6 cellular contexts compared by ENCODE assay signal in genomic region chr1:76724816-76725215, GRCh38.
"Had no signal": no experiment of that assay in that cellular context is flagged by ENCODE, and none has a peak within 500 bp of the region (broad histone marks: within the 10 kb centered on the region; RNA-seq: fewer than 3 reads in every experiment).

No MANE protein-coding gene starts in this region.

- H3K27ac ChIP-seq: HL-60, KMS-11 had no signal

- DNase-seq: IMR-90, KBM-7, KG1 had no signal

- H3K4me2 ChIP-seq: KMS-11 had no signal

- H3K4me3 ChIP-seq: K562 had no signal

- H3K9ac ChIP-seq: KMS-11 had no signal
